In the genomic region with DNA sequence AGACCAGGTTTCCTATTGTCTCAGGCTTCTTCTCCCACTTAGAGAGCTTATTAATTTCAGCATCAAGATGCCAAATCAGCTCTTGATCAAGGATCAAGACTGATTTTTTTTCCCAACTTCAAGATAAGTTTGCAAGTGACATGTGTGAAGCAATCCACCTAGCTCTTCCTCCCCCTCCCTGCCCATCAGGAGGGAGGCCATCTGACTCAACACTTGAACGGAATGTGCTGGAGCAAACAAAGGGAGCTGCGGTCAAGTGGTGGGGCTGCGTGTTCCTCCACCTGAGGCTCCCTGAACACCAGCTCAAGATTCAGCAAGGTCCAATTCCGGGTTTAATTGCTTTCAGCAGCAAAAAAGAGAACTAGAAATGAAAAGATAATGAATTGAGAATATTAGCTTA, we compare ENCODE assay signal across 11 cellular contexts. TPM values are rescaled to one million over a fixed set of nuclear protein-coding genes. Genes with fewer than 3 reads are reported as not detected.
DNase-seq lines count a peak whose midpoint lies in the region; TF ChIP-seq lines count a peak whose summit lies in the region.
"Had no signal": no experiment of that assay in that cellular context is flagged by ENCODE, and none has a peak within 500 bp of the region (broad histone marks: within the 10 kb centered on the region; RNA-seq: fewer than 3 reads in every experiment).

No MANE protein-coding gene starts in this region.

- no peak overlapping the region for H3K4me3 Mint-ChIP-seq in activated naive CD8-positive, alpha-beta T cell
- no peak overlapping the region for H3K4me3 Mint-ChIP-seq in activated naive CD8-positive, alpha-beta T cell treated with anti-CD3 and anti-CD28 coated beads for 36 hours
- H3K4me3 Mint-ChIP-seq in CD4-positive, alpha-beta memory T cell = no peak overlapping the region
- no peak overlapping the region for H3K4me3 Mint-ChIP-seq in HFFc6
- H3K4me3 Mint-ChIP-seq: memory B cell had no signal

- peaks cover 24% of the 10 kb centered on the region for H3K36me3 Mint-ChIP-seq in activated naive CD8-positive, alpha-beta T cell
- peaks cover 19% of the 10 kb centered on the region for H3K36me3 Mint-ChIP-seq in activated naive CD8-positive, alpha-beta T cell treated with anti-CD3 and anti-CD28 coated beads for 36 hours
- peaks cover 60 to 76% of the 10 kb centered on the region in 2 donors for H3K36me3 Mint-ChIP-seq in CD4-positive, alpha-beta memory T cell
- peaks cover 14% of the 10 kb centered on the region for H3K36me3 Mint-ChIP-seq in HFFc6 (ENCODE audit: low read depth)

- no peak for DNase-seq in activated naive CD8-positive, alpha-beta T cell treated with anti-CD3 and anti-CD28 coated beads for 36 hours
- DNase-seq in PC-9 = peak; percentile 48 to 81
- DNase-seq in fibroblast of pulmonary artery (ENCODE audit: low read depth) = peak; percentile 71
- DNase-seq in thyroid gland = peak; percentile 89 to 91
- DNase-seq in DMS114 treated with DMSO at 0.1 percent for 48 hours (lab: John Stamatoyannopoulos, UW; ENCODE audit: unreplicated experiment) = no peak
- no peak for DNase-seq in CD4-positive, alpha-beta memory T cell
- DNase-seq in HFFc6 = no peak
- DNase-seq: NCI-H1048, retina had no signal

- H3K9me2 ChIP-seq in PC-9 (ENCODE audit: insufficient read depth) = no peaks in the 10 kb centered on the region

- no peaks in the 10 kb centered on the region for H3K27me3 Mint-ChIP-seq in activated naive CD8-positive, alpha-beta T cell
- no peaks in the 10 kb centered on the region for H3K27me3 Mint-ChIP-seq in activated naive CD8-positive, alpha-beta T cell treated with anti-CD3 and anti-CD28 coated beads for 36 hours
- H3K27me3 Mint-ChIP-seq in CD4-positive, alpha-beta memory T cell = no peaks in the 10 kb centered on the region
- H3K27me3 Mint-ChIP-seq in HFFc6 (ENCODE audit: insufficient read depth) = no peaks in the 10 kb centered on the region; the same call in 1 of the 2 replicates
- H3K27me3 Mint-ChIP-seq: memory B cell had no signal

- CTCF ChIA-PET in PC-9 (lab: Charles Lee) = interaction anchor here (0.6 to 1.5 kb wide), 7 partner anchors 11 to 729 kb away, joined by 3 to 7 read pairs (median 4); no protein-coding TSS in a partner anchor
- CTCF ChIA-PET in CD4-positive, alpha-beta memory T cell (lab: Charles Lee; ENCODE audit: partially characterized antibody) = interaction anchor here (1.0 kb wide), 1 partner anchor 14 kb away, joined by 4 read pairs; no protein-coding TSS in a partner anchor

- H3K9me3 Mint-ChIP-seq in activated naive CD8-positive, alpha-beta T cell (ENCODE audit: low read depth) = no peaks in the 10 kb centered on the region
- no peaks in the 10 kb centered on the region for H3K9me3 Mint-ChIP-seq in activated naive CD8-positive, alpha-beta T cell treated with anti-CD3 and anti-CD28 coated beads for 36 hours
- no peaks in the 10 kb centered on the region for H3K9me3 Mint-ChIP-seq in CD4-positive, alpha-beta memory T cell
- H3K9me3 Mint-ChIP-seq in HFFc6 = no peaks in the 10 kb centered on the region
- H3K9me3 Mint-ChIP-seq: memory B cell had no signal

- no peak for TF ChIP-seq POLR2A in thyroid gland (IDR thresholded peaks at IDR 0.05)

- H3K27me3 ChIP-seq in PC-9 (ENCODE audit: insufficient read depth, low read depth) (no peaks in the 10 kb centered on the region), thyroid gland (no peaks in the 10 kb centered on the region)
- no peaks in the 10 kb centered on the region for H3K27me3 ChIP-seq in CD4-positive, alpha-beta memory T cell (ENCODE audit: insufficient read depth, low read length)

- intact Hi-C loops in PC-9 (cut with micrococcal nuclease; ENCODE audit: unreplicated experiment) (loop anchor here (1.0 to 5.0 kb wide), 2 partner anchors 39 to 228 kb away; a partner anchor contains a TSS), thyroid gland (cut with DNase I) (no loop called here)
- intact Hi-C loops in CD4-positive, alpha-beta memory T cell (cut with micrococcal nuclease) = loop anchor here (5.0 kb wide), 2 partner anchors 342 to 432 kb away; no protein-coding TSS in a partner anchor

- peak overlapping the region; percentile 28 for H3K27ac Mint-ChIP-seq in activated naive CD8-positive, alpha-beta T cell
- no peak overlapping the region for H3K27ac Mint-ChIP-seq in activated naive CD8-positive, alpha-beta T cell treated with anti-CD3 and anti-CD28 coated beads for 36 hours
- peak overlapping the region in 1 of 7 donors; percentile 24 for H3K27ac Mint-ChIP-seq in CD4-positive, alpha-beta memory T cell
- no peak overlapping the region for H3K27ac Mint-ChIP-seq in HFFc6
- H3K27ac Mint-ChIP-seq: memory B cell had no signal

- peaks cover 18% of the 10 kb centered on the region for H3K4me1 Mint-ChIP-seq in activated naive CD8-positive, alpha-beta T cell (ENCODE audit: low read depth)
- peaks cover 18% of the 10 kb centered on the region for H3K4me1 Mint-ChIP-seq in activated naive CD8-positive, alpha-beta T cell treated with anti-CD3 and anti-CD28 coated beads for 36 hours
- peaks cover 16 to 26% (median 20%) of the 10 kb centered on the region in 4 donors for H3K4me1 Mint-ChIP-seq in CD4-positive, alpha-beta memory T cell
- peaks cover 48% of the 10 kb centered on the region for H3K4me1 Mint-ChIP-seq in HFFc6 (ENCODE audit: low read depth)

- H2AFZ ChIP-seq in PC-9 = no peak overlapping the region

- WGBS in thyroid gland, 2 donors = 31 to 38% methylated on average over 4 of the region's 4 CpGs

- H3K9me3 ChIP-seq in PC-9 (ENCODE audit: insufficient read depth, low read depth) (no peaks in the 10 kb centered on the region), thyroid gland (no peaks in the 10 kb centered on the region)
- H3K9me3 ChIP-seq in CD4-positive, alpha-beta memory T cell (ENCODE audit: control insufficient read depth in 1 of 2, low read length in 2 of 2) = no peaks in the 10 kb centered on the region

- BruUV-seq in PC-9 (replicated peaks; lab: Mats Ljungman, UMichigan) = no TSS peak

- no peak for TF ChIP-seq CTCF in PC-9 (conservative IDR thresholded peaks at IDR 0.05)
- TF ChIP-seq CTCF in fibroblast of pulmonary artery (IDR thresholded peaks at IDR 0.05; ENCODE audit: low read length, missing control alignments) = no peak
- TF ChIP-seq CTCF in thyroid gland (IDR thresholded peaks at IDR 0.05) = no peak
- no peak for TF ChIP-seq CTCF in HFFc6 (IDR thresholded peaks at IDR 0.05)

- no peaks in the 10 kb centered on the region; the same call in 1 of the 2 replicates for H3F3A ChIP-seq in PC-9 (ENCODE audit: insufficient read depth, low read depth)

- POLR2A ChIA-PET in PC-9 (lab: Charles Lee; ENCODE audit: unreplicated experiment) = interaction anchor here (0.6 to 1.0 kb wide), 4 partner anchors 17 to 700 kb away, joined by 3 to 11 read pairs (median 4); a partner anchor contains a TSS
- POLR2A ChIA-PET in CD4-positive, alpha-beta memory T cell (lab: Charles Lee; ENCODE audit: partially characterized antibody) = interaction anchor here (1.5 kb wide), 1 partner anchor 12 kb away, joined by 3 read pairs; no protein-coding TSS in a partner anchor

- H3K4me3 ChIP-seq in PC-9 (no peak overlapping the region), fibroblast of pulmonary artery (replicated peaks; ENCODE audit: low read depth, low read length) (no peak overlapping the region), thyroid gland (replicated peaks in 1 of 3) (no peak overlapping the region)
- no peak overlapping the region for H3K4me3 ChIP-seq in CD4-positive, alpha-beta memory T cell (ENCODE audit: low read length in 2 of 2)

- H3K4me2 ChIP-seq in PC-9 = no peak overlapping the region

- H3K79me2 ChIP-seq in PC-9 (ENCODE audit: low read depth) = no peaks in the 10 kb centered on the region

- H3K4me1 ChIP-seq in PC-9 (replicated peaks; ENCODE audit: insufficient read depth) (peaks cover 16% of the 10 kb centered on the region), thyroid gland (peaks cover 48 to 67% of the 10 kb centered on the region in 2 donors)
- H3K4me1 ChIP-seq in CD4-positive, alpha-beta memory T cell (ENCODE audit: insufficient read depth, low read length) = peaks cover 11% of the 10 kb centered on the region

- no peaks in the 10 kb centered on the region for H4K20me1 ChIP-seq in PC-9 (ENCODE audit: insufficient read depth)

- no peak overlapping the region for H3K27ac ChIP-seq in PC-9
- H3K27ac ChIP-seq in thyroid gland = peak overlapping the region; percentile 84 to 95 (median 90)
- H3K27ac ChIP-seq in CD4-positive, alpha-beta memory T cell (ENCODE audit: low read depth, low read length) = no peak overlapping the region

- peaks cover 9% of the 10 kb centered on the region for H3K36me3 ChIP-seq in PC-9 (ENCODE audit: low read depth)
- H3K36me3 ChIP-seq in thyroid gland = peaks cover 8 to 12% of the 10 kb centered on the region in 2 donors
- H3K36me3 ChIP-seq in CD4-positive, alpha-beta memory T cell (ENCODE audit: insufficient read depth, low read length) = peaks cover 52% of the 10 kb centered on the region

RNA-seq across cellular contexts. Expression of a gene that starts 38.7 kb away (rescaled TPM):
- 10 to 100 TPM; 38.1 to 40.7 TPM for total RNA-seq in activated naive CD8-positive, alpha-beta T cell treated with anti-CD3 and anti-CD28 coated beads for 36 hours
- 29.1 and 34.2 TPM in 2 replicates for total RNA-seq in PC-9 (2021)
- total RNA-seq in thyroid gland = 10 to 100 TPM; 23.0 to 45.0 (median 30.1) TPM
- 10 to 100 TPM; 26.1 to 26.6 TPM for total RNA-seq in CD4-positive, alpha-beta memory T cell
- polyA plus RNA-seq in CD4-positive, alpha-beta memory T cell = 10 to 100 TPM; 13.0 to 19.6 TPM
- total RNA-seq in HFFc6 (2021; fragmentation: NEBNext Ultra II Directional; extraction: Animal tissue kit (Norgen Biotek cat#: 25700)) = 10 to 100 TPM; 11.8 to 17.9 (median 14.1) TPM

RNA-seq across cellular contexts. Expression of a gene that starts 39.0 kb away (rescaled TPM):
- total RNA-seq in activated naive CD8-positive, alpha-beta T cell treated with anti-CD3 and anti-CD28 coated beads for 36 hours = 10 to 100 TPM; 37.6 to 42.7 TPM
- total RNA-seq in PC-9 (2021) = 55.1 and 60.1 TPM in 2 replicates
- 10 to 100 TPM; 24.2 to 58.9 (median 27.0) TPM for total RNA-seq in thyroid gland
- 10 to 100 TPM; 42.8 to 43.8 TPM for total RNA-seq in CD4-positive, alpha-beta memory T cell
- 1 to 10 TPM; 3.7 to 6.6 TPM for polyA plus RNA-seq in CD4-positive, alpha-beta memory T cell
- 10 to 100 TPM; 15.9 to 20.2 (median 19.2) TPM for total RNA-seq in HFFc6 (2021; fragmentation: NEBNext Ultra II Directional; extraction: Animal tissue kit (Norgen Biotek cat#: 25700))

Comparison
In these comparisons a context has a peak if more than half of its experiments do, and no peak if none do; other contexts are left out.
1. DNase-seq: peak in PC-9 (2 of 2), fibroblast of pulmonary artery (single experiment) and thyroid gland (2 of 2); none in activated naive CD8-positive, alpha-beta T cell treated with anti-CD3 and anti-CD28 coated beads for 36 hours (single experiment), DMS114 treated with DMSO at 0.1 percent for 48 hours (single experiment), CD4-positive, alpha-beta memory T cell (0 of 5) and HFFc6 (single experiment).
2. H3K27ac ChIP-seq: peak in thyroid gland (3 of 3); none in PC-9 (single experiment) and CD4-positive, alpha-beta memory T cell (single experiment).